8 cellular contexts compared by ENCODE assay signal in the genomic region with DNA sequence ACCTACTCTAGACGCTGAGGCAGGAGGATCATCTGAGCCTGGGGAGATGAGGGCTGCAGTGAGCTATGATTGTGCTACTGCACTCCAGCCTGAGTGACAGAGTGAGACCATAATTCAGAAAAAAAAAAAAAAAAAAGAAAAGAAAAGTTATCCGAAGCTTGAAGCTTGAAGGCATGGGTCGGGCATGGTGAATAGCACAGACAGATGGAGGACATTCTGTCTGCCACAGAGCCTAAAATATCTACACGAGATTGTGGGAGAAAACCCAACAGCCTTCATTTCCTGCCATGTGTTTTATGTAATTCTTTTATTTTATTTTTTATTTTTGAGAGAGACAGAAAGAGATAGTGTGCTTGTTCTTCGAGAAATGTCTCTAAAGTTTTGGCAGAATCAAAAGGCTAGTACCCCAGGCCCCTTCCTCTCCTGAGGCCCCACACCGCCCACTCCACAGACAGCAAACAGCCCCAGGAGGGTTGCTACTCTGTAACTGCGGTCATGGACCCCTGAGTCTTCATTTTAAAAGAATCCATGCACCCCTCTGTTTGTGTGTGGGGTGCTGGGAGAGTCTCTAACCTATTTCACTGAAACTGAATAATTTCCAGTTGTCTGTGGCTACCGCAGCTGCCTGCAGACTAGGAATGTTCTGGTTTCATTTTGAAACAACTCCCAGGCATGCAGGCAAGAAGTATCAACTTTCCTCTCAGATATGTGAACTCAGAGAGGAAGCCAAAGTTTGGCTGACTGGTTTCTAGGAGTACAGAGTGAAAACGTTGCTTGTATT. TPM values are rescaled to one million over a fixed set of nuclear protein-coding genes. Genes with fewer than 3 reads are reported as not detected.
A peak's percentile ranks its signal among the peaks of the same experiment; 100 is the strongest.
DNase-seq lines count a peak whose midpoint lies in the region; ATAC-seq, FAIRE-seq and TF ChIP-seq lines count a peak whose summit lies in the region.

No MANE protein-coding gene starts in this region.

- no peak overlapping the region for H4K5ac ChIP-seq in mesendoderm (ENCODE audit: low read length)

- no peak overlapping the region for H3K4me3 ChIP-seq in cardiac fibroblast (replicated peaks in 1 of 2; ENCODE audit: low read depth in 2 of 2, low read length in 2 of 2)
- no peak overlapping the region for H3K4me3 ChIP-seq in mesendoderm (ENCODE audit: low read length)
- H3K4me3 ChIP-seq in small intestine (ENCODE audit: low read depth in 1 of 2, low read length in 2 of 2), result no peak overlapping the region

- DNase-seq in AG09319 (ENCODE audit: extremely low read depth, low read depth) (peak; percentile 64), cardiac fibroblast (ENCODE audit: low read depth in 2 of 2) (peak; percentile 70 to 83), mesendoderm (no peak), small intestine (no peak), left colon (no peak)
- no peak for DNase-seq in activated CD4-positive, alpha-beta T cell treated with anti-CD3 and anti-CD28 coated beads, Interleukin-2, amount 50 U/mL, for 1 hour

- H2BK120ac ChIP-seq in mesendoderm (ENCODE audit: low read depth, low read length), result no peak overlapping the region

- no peaks in the 10 kb centered on the region for H3K79me1 ChIP-seq in mesendoderm (ENCODE audit: low read length)

- TF ChIP-seq CTCF in AG09319 (IDR thresholded peaks at IDR 0.05; ENCODE audit: low read depth, low read length) (no peak), cardiac fibroblast (IDR thresholded peaks at IDR 0.05; ENCODE audit: low read depth, low read length) (no peak)

- FAIRE-seq in small intestine (lab: Jason Lieb, UNC), result no peak

- peak overlapping the region; percentile 82 for H3K18ac ChIP-seq in mesendoderm (ENCODE audit: low read length)

- peak overlapping the region; percentile 37 for H3K56ac ChIP-seq in mesendoderm (ENCODE audit: low read length)

- peak overlapping the region; percentile 65 for H3K4ac ChIP-seq in mesendoderm (ENCODE audit: low read depth, low read length)

- WGBS in mesendoderm (ENCODE audit: extremely low coverage, insufficient coverage, low lambda C conversion rate), result no CpG with 5 or more reads among the region's 9 CpGs
- WGBS in small intestine, 3 donors, result 37 to 62% (median 54%) methylated on average over 9 of the region's 9 CpGs

- no peak overlapping the region for H3K23ac ChIP-seq in mesendoderm (ENCODE audit: low read length)

- H2BK5ac ChIP-seq in mesendoderm (ENCODE audit: low read length), result no peak overlapping the region

- ATAC-seq in HG03066 (IDR thresholded peaks at IDR 0.05; ENCODE audit: low read depth, unreplicated experiment), result peak; percentile 45
- no peak for ATAC-seq in HG02981 (IDR thresholded peaks at IDR 0.05; ENCODE audit: unreplicated experiment)
- ATAC-seq in left colon, result no peak

- no peak overlapping the region for H2AK5ac ChIP-seq in mesendoderm (ENCODE audit: low read length)

- no peak overlapping the region for H3K4me2 ChIP-seq in mesendoderm (ENCODE audit: low read length)

- no peaks in the 10 kb centered on the region for H3K79me2 ChIP-seq in mesendoderm (ENCODE audit: control insufficient read depth, insufficient read depth, low read length)

- H4K8ac ChIP-seq in mesendoderm (ENCODE audit: low read depth, low read length), result no peak overlapping the region

- no peaks in the 10 kb centered on the region for H3K36me3 ChIP-seq in mesendoderm (ENCODE audit: control insufficient read depth, insufficient read depth, low read length)
- H3K36me3 ChIP-seq in small intestine (ENCODE audit: control insufficient read depth in 2 of 2, insufficient read depth in 2 of 2, low read length in 2 of 2), result no peaks in the 10 kb centered on the region

- no peak overlapping the region for H3K9ac ChIP-seq in mesendoderm (ENCODE audit: low read length)

- no peak overlapping the region for H2BK15ac ChIP-seq in mesendoderm (replicated peaks; ENCODE audit: low read depth)

- H3K27me3 ChIP-seq in mesendoderm (ENCODE audit: insufficient read depth, low read length, poor library complexity) (no peaks in the 10 kb centered on the region), small intestine (ENCODE audit: control insufficient read depth in 2 of 2, insufficient read depth in 2 of 2, low read length in 2 of 2) (no peaks in the 10 kb centered on the region)

- H3K4me1 ChIP-seq in mesendoderm (ENCODE audit: control insufficient read depth, low read depth, low read length) (peaks cover 4% of the 10 kb centered on the region), small intestine (ENCODE audit: control insufficient read depth in 2 of 2, insufficient read depth in 1 of 2, low read depth in 1 of 2, low read length in 1 of 2) (no peaks in the 10 kb centered on the region)

- H3K27ac ChIP-seq in mesendoderm (ENCODE audit: low read depth, low read length), result no peak overlapping the region
- H3K27ac ChIP-seq in small intestine (ENCODE audit: low read depth in 1 of 2, low read length in 1 of 2), result peak overlapping the region in 1 of 2 donors; percentile 83

- intact Hi-C loops in left colon (cut with DNase I, micrococcal nuclease), result no loop called here

- no peaks in the 10 kb centered on the region for H3K9me3 ChIP-seq in small intestine (ENCODE audit: control insufficient read depth, low read depth)

RNA-seq across cellular contexts. Expression of a gene that starts 38.4 kb away (rescaled TPM):
- 8.9 TPM for polyA plus RNA-seq in mesendoderm (2013, experiment 1 of 2)
- polyA plus RNA-seq in mesendoderm (2013, experiment 2 of 2), result 9.0 TPM
- 1 to 10 TPM; 3.1 to 7.6 (median 4.8) TPM for polyA plus RNA-seq in small intestine
- 1 to 10 TPM; 4.6 to 6.7 TPM for total RNA-seq in left colon

Comparison
In these comparisons a context has a peak if more than half of its experiments do, and no peak if none do; other contexts are left out.
1. DNase-seq: peak in AG09319 (single experiment) and cardiac fibroblast (2 of 2); none in mesendoderm (single experiment), small intestine (single experiment), left colon (0 of 2) and activated CD4-positive, alpha-beta T cell treated with anti-CD3 and anti-CD28 coated beads, Interleukin-2, amount 50 U/mL, for 1 hour (single experiment).